13 cellular contexts compared by ENCODE assay signal in the genomic region with DNA sequence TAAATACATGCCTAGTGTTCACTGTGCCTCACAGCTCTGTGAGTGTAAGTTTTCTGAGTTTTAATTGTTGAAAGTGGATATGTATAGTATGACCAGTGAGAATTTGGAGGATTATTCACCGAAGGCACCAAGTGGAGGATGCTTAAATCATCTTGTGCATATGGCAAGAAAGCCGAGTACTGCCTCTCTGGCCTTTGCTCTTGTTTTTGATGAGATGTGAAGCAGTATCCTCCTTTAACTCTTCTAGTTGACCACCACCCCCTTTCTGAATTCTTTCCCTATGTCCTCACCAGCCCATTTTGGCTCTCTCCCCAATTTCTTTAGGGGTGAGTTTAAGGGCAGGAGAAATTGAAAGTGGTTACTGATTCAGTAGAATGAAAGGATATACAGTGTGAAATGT.
DNase-seq lines count a peak whose midpoint lies in the region; ATAC-seq, FAIRE-seq and TF ChIP-seq lines count a peak whose summit lies in the region.
"Had no signal": no experiment of that assay in that cellular context is flagged by ENCODE, and none has a peak within 500 bp of the region (broad histone marks: within the 10 kb centered on the region; RNA-seq: fewer than 3 reads in every experiment).

No MANE protein-coding gene starts in this region.

- H3K9me3 Mint-ChIP-seq in activated CD4-positive, alpha-beta memory T cell treated with anti-CD3 and anti-CD28 coated beads for 36 hours = no peaks in the 10 kb centered on the region
- H3K9me3 Mint-ChIP-seq: natural killer cell had no signal

- DNase-seq in H54 (ENCODE audit: insufficient read length, low spot score) = peak; percentile 26
- peak; percentile 93 for DNase-seq in astrocyte of the cerebellum (ENCODE audit: low read depth)
- peak; percentile 46 for DNase-seq in kidney tubule cell (ENCODE audit: low spot score)
- no peak for DNase-seq in tibial nerve (ENCODE audit: low spot score in 2 of 2)
- no peak for DNase-seq in UCSD-AML1 (lab: John Stamatoyannopoulos, UW; ENCODE audit: unreplicated experiment)
- no peak for DNase-seq in activated CD4-positive, alpha-beta memory T cell treated with anti-CD3 and anti-CD28 coated beads for 36 hours
- DNase-seq: activated T-cell treated with anti-CD3 and anti-CD28 coated beads, Interleukin-2, amount 50 U/mL, for 1 hour; DND-41; natural killer cell; stimulated activated CD4-positive, alpha-beta T cell treated with anti-CD3 and anti-CD28 coated beads, Interleukin-4, amount 100 ng/mL, for 4 hours had no signal

- CTCF ChIA-PET in activated CD4-positive, alpha-beta memory T cell treated with anti-CD3 and anti-CD28 coated beads for 36 hours (lab: Charles Lee) = no interaction called here

- intact Hi-C loops in activated CD4-positive, alpha-beta memory T cell treated with anti-CD3 and anti-CD28 coated beads for 36 hours (cut with micrococcal nuclease) = loop anchor here (10.0 kb wide), 1 partner anchor 115 kb away; no protein-coding TSS in a partner anchor

- in situ Hi-C loops in astrocyte of the cerebellum (cut with HindIII; ENCODE audit: low sequenced_read_pairs) = no loop called here

- TF ChIP-seq POLR2A in H54 (IDR thresholded peaks at IDR 0.05; ENCODE audit: low read depth, low read length) (no peak), tibial nerve (IDR thresholded peaks at IDR 0.05) (no peak)

- peaks cover 0 to 54% (median 0%) of the 10 kb centered on the region in 3 donors for H3K36me3 ChIP-seq in tibial nerve

- POLR2A ChIA-PET in activated CD4-positive, alpha-beta memory T cell treated with anti-CD3 and anti-CD28 coated beads for 36 hours (lab: Charles Lee) = no interaction called here

- H3K36me3 Mint-ChIP-seq in activated CD4-positive, alpha-beta memory T cell treated with anti-CD3 and anti-CD28 coated beads for 36 hours = peaks cover 15% of the 10 kb centered on the region

- no peaks in the 10 kb centered on the region for H3K9me3 ChIP-seq in tibial nerve

- H3K4me3 Mint-ChIP-seq in activated CD4-positive, alpha-beta memory T cell treated with anti-CD3 and anti-CD28 coated beads for 36 hours = no peak overlapping the region
- H3K4me3 Mint-ChIP-seq: natural killer cell had no signal

- ATAC-seq in HG02885 (IDR thresholded peaks at IDR 0.05; ENCODE audit: poor library complexity, unreplicated experiment) = no peak
- ATAC-seq: natural killer cell had no signal

- 23 to 25% methylated on average over 2 of the region's 2 CpGs for WGBS in tibial nerve, 2 donors

- H3K27me3 ChIP-seq in tibial nerve = no peaks in the 10 kb centered on the region

- no peak overlapping the region for H3K27ac Mint-ChIP-seq in activated CD4-positive, alpha-beta memory T cell treated with anti-CD3 and anti-CD28 coated beads for 36 hours
- H3K27ac Mint-ChIP-seq: natural killer cell had no signal

- no peak overlapping the region for H3K4me3 ChIP-seq in astrocyte of the cerebellum (ENCODE audit: low read depth, low read length)
- no peak overlapping the region for H3K4me3 ChIP-seq in tibial nerve

- no peak for TF ChIP-seq EP300 in tibial nerve (IDR thresholded peaks at IDR 0.05)

- peak overlapping the region in 3 of 4 donors; percentile 30 to 80 (median 70) for H3K27ac ChIP-seq in tibial nerve
- H3K27ac ChIP-seq: VCaP had no signal

- no peaks in the 10 kb centered on the region for H3K27me3 Mint-ChIP-seq in activated CD4-positive, alpha-beta memory T cell treated with anti-CD3 and anti-CD28 coated beads for 36 hours

- no peak for FAIRE-seq in H54 (lab: Jason Lieb, UNC)
- FAIRE-seq: H1 had no signal

- TF ChIP-seq CTCF in astrocyte of the cerebellum (IDR thresholded peaks at IDR 0.05; ENCODE audit: low read depth, low read length, missing control alignments) (no peak), tibial nerve (IDR thresholded peaks at IDR 0.05) (no peak)

- peaks cover 0 to 68% (median 41%) of the 10 kb centered on the region in 4 donors for H3K4me1 ChIP-seq in tibial nerve

- H3K4me1 Mint-ChIP-seq in activated CD4-positive, alpha-beta memory T cell treated with anti-CD3 and anti-CD28 coated beads for 36 hours (ENCODE audit: low read depth) = no peaks in the 10 kb centered on the region
- H3K4me1 Mint-ChIP-seq: natural killer cell had no signal

Comparison
In these comparisons a context has a peak if more than half of its experiments do, and no peak if none do; other contexts are left out.
1. DNase-seq: peak in H54 (single experiment), astrocyte of the cerebellum (single experiment) and kidney tubule cell (single experiment); none in tibial nerve (0 of 2), UCSD-AML1 (single experiment) and activated CD4-positive, alpha-beta memory T cell treated with anti-CD3 and anti-CD28 coated beads for 36 hours (single experiment).